Comparison of ENCODE assay signal across 9 cellular contexts in genomic region chr1:248471154-248471553, GRCh38. TPM values are rescaled to one million over a fixed set of nuclear protein-coding genes. Genes with fewer than 3 reads are reported as not detected.
"Had no signal": no experiment of that assay in that cellular context is flagged by ENCODE, and none has a peak within 500 bp of the region (broad histone marks: within the 10 kb centered on the region; RNA-seq: fewer than 3 reads in every experiment).

No MANE protein-coding gene starts in this region.

- FAIRE-seq: H1, H54, HTR-8/SVneo had no signal

- H3K9ac ChIP-seq: KMS-11 had no signal

- H3K4me3 ChIP-seq: GM23338 had no signal

- H3K27ac ChIP-seq: KMS-11 had no signal

- DNase-seq: H9, HCEC 1CT, KBM-7 had no signal

- H3K4me2 ChIP-seq: GM23338, KMS-11 had no signal

- ATAC-seq: GM23338 had no signal

- H2AFZ ChIP-seq: GM23338 had no signal

RNA-seq across cellular contexts. Expression of gene OR2T3, which starts 2.0 kb away (rescaled TPM):
- total RNA-seq: GM23338, H1, H9, HT-29 had no signal
- polyA plus RNA-seq: GM23338, H1 had no signal

RNA-seq across cellular contexts. Expression of gene OR2T5, which starts 17.2 kb away (rescaled TPM):
- total RNA-seq: GM23338, H1, H9, HT-29 had no signal
- polyA plus RNA-seq: GM23338, H1 had no signal

RNA-seq across cellular contexts. Expression of gene OR2T2, which starts 25.7 kb away (rescaled TPM):
- total RNA-seq: GM23338, H1, H9, HT-29 had no signal
- polyA plus RNA-seq: GM23338, H1 had no signal

RNA-seq across cellular contexts. Expression of gene OR2G6, which starts 36.7 kb away (rescaled TPM):
- total RNA-seq: GM23338, H1, H9, HT-29 had no signal
- polyA plus RNA-seq: GM23338, H1 had no signal
